ENCODE assay signal across 10 cellular contexts in the genomic region with DNA sequence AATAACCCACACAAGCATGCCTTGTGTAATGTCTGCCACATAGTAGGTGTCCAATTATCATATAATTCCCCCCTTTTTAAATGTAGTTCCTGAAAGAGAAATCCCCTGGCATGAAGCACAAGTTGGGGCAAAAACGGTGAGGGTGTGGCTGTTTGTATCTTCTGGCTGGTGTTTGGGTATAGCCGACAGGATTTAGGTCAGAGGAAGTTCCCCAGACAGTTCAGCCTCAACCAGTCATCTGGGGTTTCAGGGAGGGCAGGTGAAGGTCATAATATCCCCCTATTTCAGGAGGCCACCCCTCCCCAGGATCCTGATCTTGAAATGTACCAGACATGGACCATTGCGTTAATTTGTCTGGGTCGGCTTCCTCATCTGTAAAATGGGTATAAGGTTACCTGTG. TPM values are rescaled to one million over a fixed set of nuclear protein-coding genes. Genes with fewer than 3 reads are reported as not detected.
A peak's percentile ranks its signal among the peaks of the same experiment; 100 is the strongest.
DNase-seq lines count a peak whose midpoint lies in the region; ATAC-seq and TF ChIP-seq lines count a peak whose summit lies in the region.
"Had no signal": no experiment of that assay in that cellular context is flagged by ENCODE, and none has a peak within 500 bp of the region (broad histone marks: within the 10 kb centered on the region; RNA-seq: fewer than 3 reads in every experiment).

No MANE protein-coding gene starts in this region.

- no peaks in the 10 kb centered on the region for H3K27me3 ChIP-seq in vagina
- H3K27me3 ChIP-seq: thyroid gland had no signal

- no peaks in the 10 kb centered on the region for H3K9me3 Mint-ChIP-seq in activated naive CD8-positive, alpha-beta T cell treated with anti-CD3 and anti-CD28 coated beads for 36 hours
- H3K9me3 Mint-ChIP-seq in naive B cell, result no peaks in the 10 kb centered on the region

- peak overlapping the region; percentile 20 for H3K27ac Mint-ChIP-seq in activated naive CD8-positive, alpha-beta T cell treated with anti-CD3 and anti-CD28 coated beads for 36 hours
- peak overlapping the region; percentile 72 to 94 (median 92) for H3K27ac Mint-ChIP-seq in naive B cell

- H3K27ac ChIP-seq in vagina, result peak overlapping the region; percentile 88

- H3K4me3 ChIP-seq in vagina, result no peak overlapping the region
- H3K4me3 ChIP-seq: thyroid gland had no signal

- H3K36me3 Mint-ChIP-seq in activated naive CD8-positive, alpha-beta T cell treated with anti-CD3 and anti-CD28 coated beads for 36 hours, result no peaks in the 10 kb centered on the region
- H3K36me3 Mint-ChIP-seq in naive B cell, result no peaks in the 10 kb centered on the region

- peak in 2 of 3 donors; percentile 33 to 35 for DNase-seq in stimulated activated CD4-positive, alpha-beta T cell treated with anti-CD3 and anti-CD28 coated beads, TNF-alpha, amount 100 ng/mL, for 1 hour (ENCODE audit: low read depth in 3 of 3, low spot score in 1 of 3)
- no peak for DNase-seq in stimulated activated CD4-positive, alpha-beta T cell treated with anti-CD3 and anti-CD28 coated beads, Interleukin-15, amount 100 ng/mL, for 24 hours
- DNase-seq in activated naive CD8-positive, alpha-beta T cell treated with anti-CD3 and anti-CD28 coated beads for 36 hours, result no peak
- DNase-seq in naive B cell (peak; percentile 61), vagina (ENCODE audit: extremely low spot score in 2 of 2) (no peak), NCI-H1092 treated with DMSO at 0.1 percent for 48 hours (lab: John Stamatoyannopoulos, UW) (no peak), HPDE6-E6E7 (ENCODE audit: extremely low spot score) (no peak), NCI-H446 treated with DMSO at 0.1 percent for 48 hours (lab: John Stamatoyannopoulos, UW) (no peak)
- DNase-seq: NCI-H187 treated with DMSO at 0.1 percent for 48 hours had no signal

- peak; percentile 54 to 60 for ATAC-seq in naive B cell (ENCODE audit: low read depth in 2 of 2)

- peaks cover 72% of the 10 kb centered on the region for H3K4me1 ChIP-seq in vagina

- H3K9me3 ChIP-seq in vagina, result no peaks in the 10 kb centered on the region
- H3K9me3 ChIP-seq: thyroid gland had no signal

- peak overlapping the region; percentile 16 for H3K4me3 Mint-ChIP-seq in activated naive CD8-positive, alpha-beta T cell treated with anti-CD3 and anti-CD28 coated beads for 36 hours
- peak overlapping the region in 5 of 8 donors; percentile 32 to 99 (median 68) for H3K4me3 Mint-ChIP-seq in naive B cell

- H3K27me3 Mint-ChIP-seq in activated naive CD8-positive, alpha-beta T cell treated with anti-CD3 and anti-CD28 coated beads for 36 hours, result no peaks in the 10 kb centered on the region
- H3K27me3 Mint-ChIP-seq in naive B cell, result no peaks in the 10 kb centered on the region

- no peak for TF ChIP-seq CTCF in vagina (IDR thresholded peaks at IDR 0.05)

- H3K36me3 ChIP-seq in vagina, result no peaks in the 10 kb centered on the region
- H3K36me3 ChIP-seq: thyroid gland had no signal

- no peak for TF ChIP-seq POLR2A in vagina (IDR thresholded peaks at IDR 0.05)

- peaks cover 49% of the 10 kb centered on the region for H3K4me1 Mint-ChIP-seq in activated naive CD8-positive, alpha-beta T cell treated with anti-CD3 and anti-CD28 coated beads for 36 hours
- peaks cover 42 to 70% (median 65%) of the 10 kb centered on the region in 3 donors for H3K4me1 Mint-ChIP-seq in naive B cell

- intact Hi-C loops in vagina (cut with DNase I), result loop anchor here (10.0 kb wide), 1 partner anchor 72 kb away; no protein-coding TSS in a partner anchor

RNA-seq across cellular contexts. Expression of a gene that starts 29.1 kb away (rescaled TPM):
- total RNA-seq in activated naive CD8-positive, alpha-beta T cell treated with anti-CD3 and anti-CD28 coated beads for 36 hours, result 10 to 100 TPM; 26.1 to 26.3 TPM
- 100 to 1,000 TPM in 5 of 6 donors, 10 to 100 TPM in 1; 65.0 to 352 (median 221) TPM for polyA plus RNA-seq in naive B cell (ENCODE audit: low read depth in 6 of 6)
- total RNA-seq in vagina, result 275 TPM

Comparison
In these comparisons a context has a peak if more than half of its experiments do, and no peak if none do; other contexts are left out.
1. DNase-seq: peak in stimulated activated CD4-positive, alpha-beta T cell treated with anti-CD3 and anti-CD28 coated beads, TNF-alpha, amount 100 ng/mL, for 1 hour (2 of 3) and naive B cell (single experiment); none in stimulated activated CD4-positive, alpha-beta T cell treated with anti-CD3 and anti-CD28 coated beads, Interleukin-15, amount 100 ng/mL, for 24 hours (single experiment), activated naive CD8-positive, alpha-beta T cell treated with anti-CD3 and anti-CD28 coated beads for 36 hours (single experiment), vagina (0 of 2), NCI-H1092 treated with DMSO at 0.1 percent for 48 hours (single experiment), HPDE6-E6E7 (single experiment) and NCI-H446 treated with DMSO at 0.1 percent for 48 hours (single experiment).
2. RNA of a gene that starts 29.1 kb away (total RNA-seq): 275 TPM in vagina (single experiment); 26.1 to 26.3 TPM in activated naive CD8-positive, alpha-beta T cell treated with anti-CD3 and anti-CD28 coated beads for 36 hours; every median in the first group is over 10 times any median in the second.